ENCODE assay signal across 2 cellular contexts in the genomic region with DNA sequence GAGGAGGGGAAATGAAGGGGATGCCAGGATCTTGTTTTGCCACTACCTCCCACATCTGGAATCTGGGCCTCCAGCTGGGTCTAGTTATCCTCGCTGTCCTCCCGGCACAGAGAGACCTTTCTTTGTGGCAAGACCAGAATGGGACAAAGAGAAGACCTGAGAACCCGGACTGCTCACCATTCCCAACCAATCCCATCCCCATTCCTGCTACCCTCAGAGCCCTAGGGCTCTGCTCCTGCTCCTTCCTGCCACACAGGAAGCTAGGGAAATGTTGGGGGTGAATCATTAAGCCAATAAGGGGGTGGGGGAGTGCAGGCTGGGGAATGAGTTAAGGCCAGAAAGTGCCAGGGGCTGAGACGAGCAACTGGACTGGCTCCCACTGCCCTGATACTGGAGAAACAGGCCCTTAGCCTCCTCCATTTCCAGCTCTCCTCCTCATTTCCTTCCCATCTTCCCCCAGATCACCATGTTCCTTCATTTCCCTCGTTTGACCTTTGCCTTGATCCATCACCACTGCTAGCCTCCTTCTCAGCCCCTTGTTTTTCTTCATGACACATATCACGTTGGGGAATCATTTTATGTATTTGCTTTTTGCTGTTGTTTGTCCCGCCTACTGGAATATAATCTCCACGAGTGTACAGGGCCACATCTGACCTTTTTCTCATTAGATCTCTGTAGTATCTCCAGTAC.
TF ChIP-seq lines count a peak whose summit lies in the region.

No MANE protein-coding gene starts in this region.

TF ChIP-seq in SK-N-SH, 30 proteins besides CTCF, POLR2A, EP300 and RAD21:
- TF ChIP-seq, protein P1, sequence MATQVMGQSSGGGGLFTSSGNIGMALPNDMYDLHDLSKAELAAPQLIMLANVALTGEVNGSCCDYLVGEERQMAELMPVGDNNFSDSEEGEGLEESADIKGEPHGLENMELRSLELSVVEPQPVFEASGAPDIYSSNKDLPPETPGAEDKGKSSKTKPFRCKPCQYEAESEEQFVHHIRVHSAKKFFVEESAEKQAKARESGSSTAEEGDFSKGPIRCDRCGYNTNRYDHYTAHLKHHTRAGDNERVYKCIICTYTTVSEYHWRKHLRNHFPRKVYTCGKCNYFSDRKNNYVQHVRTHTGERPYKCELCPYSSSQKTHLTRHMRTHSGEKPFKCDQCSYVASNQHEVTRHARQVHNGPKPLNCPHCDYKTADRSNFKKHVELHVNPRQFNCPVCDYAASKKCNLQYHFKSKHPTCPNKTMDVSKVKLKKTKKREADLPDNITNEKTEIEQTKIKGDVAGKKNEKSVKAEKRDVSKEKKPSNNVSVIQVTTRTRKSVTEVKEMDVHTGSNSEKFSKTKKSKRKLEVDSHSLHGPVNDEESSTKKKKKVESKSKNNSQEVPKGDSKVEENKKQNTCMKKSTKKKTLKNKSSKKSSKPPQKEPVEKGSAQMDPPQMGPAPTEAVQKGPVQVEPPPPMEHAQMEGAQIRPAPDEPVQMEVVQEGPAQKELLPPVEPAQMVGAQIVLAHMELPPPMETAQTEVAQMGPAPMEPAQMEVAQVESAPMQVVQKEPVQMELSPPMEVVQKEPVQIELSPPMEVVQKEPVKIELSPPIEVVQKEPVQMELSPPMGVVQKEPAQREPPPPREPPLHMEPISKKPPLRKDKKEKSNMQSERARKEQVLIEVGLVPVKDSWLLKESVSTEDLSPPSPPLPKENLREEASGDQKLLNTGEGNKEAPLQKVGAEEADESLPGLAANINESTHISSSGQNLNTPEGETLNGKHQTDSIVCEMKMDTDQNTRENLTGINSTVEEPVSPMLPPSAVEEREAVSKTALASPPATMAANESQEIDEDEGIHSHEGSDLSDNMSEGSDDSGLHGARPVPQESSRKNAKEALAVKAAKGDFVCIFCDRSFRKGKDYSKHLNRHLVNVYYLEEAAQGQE (IDR thresholded peaks at IDR 0.05; ENCODE audit: low read depth, low read length): no peak
- TF ChIP-seq TAF1 (IDR thresholded peaks at IDR 0.05; ENCODE audit: borderline replicate concordance, low read depth, low read length) (no peak), POLR2AphosphoS5 (IDR thresholded peaks at IDR 0.05; ENCODE audit: low read depth, low read length) (no peak), SMC3 (IDR thresholded peaks at IDR 0.05; ENCODE audit: low read depth, low read length) (no peak), RXRA (IDR thresholded peaks at IDR 0.05; ENCODE audit: borderline replicate concordance, low read depth) (no peak), SIN3A (IDR thresholded peaks at IDR 0.05; ENCODE audit: borderline replicate concordance, low read depth, low read length) (no peak), ELF1 (IDR thresholded peaks at IDR 0.05) (no peak), NRF1 (IDR thresholded peaks at IDR 0.05; ENCODE audit: low read depth, low read length) (no peak), MEF2A (IDR thresholded peaks at IDR 0.05; ENCODE audit: borderline replicate concordance, low read depth) (no peak), GATA2 (CRISPR knock-in tag; IDR thresholded peaks at IDR 0.05) (no peak), TCF12 (IDR thresholded peaks at IDR 0.05) (no peak), EZH2phosphoT487 (IDR thresholded peaks at IDR 0.05; ENCODE audit: borderline replicate concordance, low read depth) (no peak), NFIC (IDR thresholded peaks at IDR 0.05; ENCODE audit: borderline replicate concordance) (no peak), FOXJ3 (CRISPR knock-in tag; IDR thresholded peaks at IDR 0.05) (no peak), YY1 (IDR thresholded peaks at IDR 0.05; ENCODE audit: low read depth) (no peak)
- TF ChIP-seq, protein P2, sequence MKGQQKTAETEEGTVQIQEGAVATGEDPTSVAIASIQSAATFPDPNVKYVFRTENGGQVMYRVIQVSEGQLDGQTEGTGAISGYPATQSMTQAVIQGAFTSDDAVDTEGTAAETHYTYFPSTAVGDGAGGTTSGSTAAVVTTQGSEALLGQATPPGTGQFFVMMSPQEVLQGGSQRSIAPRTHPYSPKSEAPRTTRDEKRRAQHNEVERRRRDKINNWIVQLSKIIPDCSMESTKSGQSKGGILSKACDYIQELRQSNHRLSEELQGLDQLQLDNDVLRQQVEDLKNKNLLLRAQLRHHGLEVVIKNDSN (IDR thresholded peaks at IDR 0.05; ENCODE audit: borderline replicate concordance, low read depth): no peak
- TF ChIP-seq, protein P3, sequence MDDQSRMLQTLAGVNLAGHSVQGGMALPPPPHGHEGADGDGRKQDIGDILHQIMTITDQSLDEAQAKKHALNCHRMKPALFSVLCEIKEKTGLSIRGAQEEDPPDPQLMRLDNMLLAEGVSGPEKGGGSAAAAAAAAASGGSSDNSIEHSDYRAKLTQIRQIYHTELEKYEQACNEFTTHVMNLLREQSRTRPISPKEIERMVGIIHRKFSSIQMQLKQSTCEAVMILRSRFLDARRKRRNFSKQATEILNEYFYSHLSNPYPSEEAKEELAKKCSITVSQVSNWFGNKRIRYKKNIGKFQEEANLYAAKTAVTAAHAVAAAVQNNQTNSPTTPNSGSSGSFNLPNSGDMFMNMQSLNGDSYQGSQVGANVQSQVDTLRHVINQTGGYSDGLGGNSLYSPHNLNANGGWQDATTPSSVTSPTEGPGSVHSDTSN (IDR thresholded peaks at IDR 0.05): no peak
- TF ChIP-seq, protein P4, sequence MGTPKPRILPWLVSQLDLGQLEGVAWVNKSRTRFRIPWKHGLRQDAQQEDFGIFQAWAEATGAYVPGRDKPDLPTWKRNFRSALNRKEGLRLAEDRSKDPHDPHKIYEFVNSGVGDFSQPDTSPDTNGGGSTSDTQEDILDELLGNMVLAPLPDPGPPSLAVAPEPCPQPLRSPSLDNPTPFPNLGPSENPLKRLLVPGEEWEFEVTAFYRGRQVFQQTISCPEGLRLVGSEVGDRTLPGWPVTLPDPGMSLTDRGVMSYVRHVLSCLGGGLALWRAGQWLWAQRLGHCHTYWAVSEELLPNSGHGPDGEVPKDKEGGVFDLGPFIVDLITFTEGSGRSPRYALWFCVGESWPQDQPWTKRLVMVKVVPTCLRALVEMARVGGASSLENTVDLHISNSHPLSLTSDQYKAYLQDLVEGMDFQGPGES (IDR thresholded peaks at IDR 0.05; ENCODE audit: low read depth, low read length): no peak

TF ChIP-seq in HEK293T, 16 proteins besides CTCF, POLR2A, EP300 and RAD21 (continued from another document):
- TF ChIP-seq, protein P5, sequence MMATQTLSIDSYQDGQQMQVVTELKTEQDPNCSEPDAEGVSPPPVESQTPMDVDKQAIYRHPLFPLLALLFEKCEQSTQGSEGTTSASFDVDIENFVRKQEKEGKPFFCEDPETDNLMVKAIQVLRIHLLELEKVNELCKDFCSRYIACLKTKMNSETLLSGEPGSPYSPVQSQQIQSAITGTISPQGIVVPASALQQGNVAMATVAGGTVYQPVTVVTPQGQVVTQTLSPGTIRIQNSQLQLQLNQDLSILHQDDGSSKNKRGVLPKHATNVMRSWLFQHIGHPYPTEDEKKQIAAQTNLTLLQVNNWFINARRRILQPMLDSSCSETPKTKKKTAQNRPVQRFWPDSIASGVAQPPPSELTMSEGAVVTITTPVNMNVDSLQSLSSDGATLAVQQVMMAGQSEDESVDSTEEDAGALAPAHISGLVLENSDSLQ (IDR thresholded peaks at IDR 0.05): no peak
- TF ChIP-seq HDGF (IDR thresholded peaks at IDR 0.05; ENCODE audit: borderline replicate concordance): no peak
- TF ChIP-seq SP1 (IDR thresholded peaks at IDR 0.05): no peak
- no peak for TF ChIP-seq NFRKB (IDR thresholded peaks at IDR 0.05)
- no peak for TF ChIP-seq LEF1 (IDR thresholded peaks at IDR 0.05; ENCODE audit: borderline replicate concordance)
- no peak for TF ChIP-seq FOXM1 (IDR thresholded peaks at IDR 0.05; ENCODE audit: borderline replicate concordance)
- no peak for TF ChIP-seq ELF4 (IDR thresholded peaks at IDR 0.05)
- no peak for TF ChIP-seq L3MBTL2 (conservative IDR thresholded peaks at IDR 0.05)
- no peak for TF ChIP-seq FOXA1 (IDR thresholded peaks at IDR 0.05)
- TF ChIP-seq TARDBP (IDR thresholded peaks at IDR 0.05): no peak
- TF ChIP-seq ARNT (IDR thresholded peaks at IDR 0.05): no peak
